ENCODE assay signal across 8 cellular contexts in genomic region chr3:71724584-71725278, GRCh38. TPM values are rescaled to one million over a fixed set of nuclear protein-coding genes. Genes with fewer than 3 reads are reported as not detected.
DNase-seq lines count a peak whose midpoint lies in the region; ATAC-seq and TF ChIP-seq lines count a peak whose summit lies in the region.

No MANE protein-coding gene starts in this region.

- H3K27ac ChIP-seq in KOPT-K1 (ENCODE audit: low read depth, low read length, poor library complexity, severe bottlenecking) (peak overlapping the region; percentile 11), neutrophil (peak overlapping the region; percentile 93)

- peak overlapping the region; percentile 87 to 93 for H3K4me3 Mint-ChIP-seq in CD14-positive monocyte
- H3K4me3 Mint-ChIP-seq in activated T-cell treated with anti-CD3 and anti-CD28 coated beads, Interleukin-2, amount 50 U/mL, for 24 hours, result peak overlapping the region; percentile 91

- H3K9me3 ChIP-seq in KOPT-K1 (ENCODE audit: insufficient read depth, low read length, poor library complexity, severe bottlenecking) (no peaks in the 10 kb centered on the region), neutrophil (no peaks in the 10 kb centered on the region)

- H3K36me3 Mint-ChIP-seq in CD14-positive monocyte, result peaks cover 13 to 14% of the 10 kb centered on the region in 2 donors
- H3K36me3 Mint-ChIP-seq in activated T-cell treated with anti-CD3 and anti-CD28 coated beads, Interleukin-2, amount 50 U/mL, for 24 hours (ENCODE audit: low read depth), result peaks cover 19% of the 10 kb centered on the region

- peak overlapping the region; percentile 83 to 97 (median 91) for H3K27ac Mint-ChIP-seq in CD14-positive monocyte
- H3K27ac Mint-ChIP-seq in activated T-cell treated with anti-CD3 and anti-CD28 coated beads, Interleukin-2, amount 50 U/mL, for 24 hours, result peak overlapping the region; percentile 97

- ATAC-seq in GM19452 (IDR thresholded peaks at IDR 0.05; ENCODE audit: unreplicated experiment), result peak; percentile 49

- DNase-seq in CD14-positive monocyte (ENCODE audit: low spot score) (no peak), foreskin fibroblast (peak; percentile 7 to 47), COLO829 (ENCODE audit: low spot score) (no peak), globus pallidus (ENCODE audit: low spot score) (no peak)
- DNase-seq in activated T-cell treated with anti-CD3 and anti-CD28 coated beads, Interleukin-2, amount 50 U/mL, for 24 hours, result peak; percentile 73

- peak overlapping the region; percentile 58 to 73 for H3K4me3 ChIP-seq in foreskin fibroblast (ENCODE audit: low read depth in 1 of 2, low read length in 2 of 2)
- peak overlapping the region; percentile 69 to 79 for H3K4me3 ChIP-seq in neutrophil (ENCODE audit: low read depth in 1 of 2, low read length in 1 of 2)

- H3K9me3 Mint-ChIP-seq in CD14-positive monocyte, result peaks cover 0 to 4% (median 0%) of the 10 kb centered on the region in 7 donors
- H3K9me3 Mint-ChIP-seq in activated T-cell treated with anti-CD3 and anti-CD28 coated beads, Interleukin-2, amount 50 U/mL, for 24 hours, result no peaks in the 10 kb centered on the region

- no peaks in the 10 kb centered on the region for H3K27me3 ChIP-seq in neutrophil

- TF ChIP-seq CTCF in CD14-positive monocyte (IDR thresholded peaks at IDR 0.05) (no peak), foreskin fibroblast (IDR thresholded peaks at IDR 0.05; ENCODE audit: low read depth, low read length) (no peak), neutrophil (IDR thresholded peaks at IDR 0.05) (no peak)

- H3K4me1 ChIP-seq in neutrophil (ENCODE audit: control insufficient read depth in 1 of 2, insufficient read depth in 1 of 2, low read depth in 1 of 2, low read length in 1 of 2), result peaks cover 73 to 79% of the 10 kb centered on the region in 2 experiments

- peaks cover 0 to 6% (median 4%) of the 10 kb centered on the region in 3 donors for H3K27me3 Mint-ChIP-seq in CD14-positive monocyte (ENCODE audit: low read depth in 3 of 3)
- no peaks in the 10 kb centered on the region for H3K27me3 Mint-ChIP-seq in activated T-cell treated with anti-CD3 and anti-CD28 coated beads, Interleukin-2, amount 50 U/mL, for 24 hours

- intact Hi-C loops in CD14-positive monocyte (cut with micrococcal nuclease), result loop anchor here (5.0 to 10.0 kb wide), 3 partner anchors 43 to 1120 kb away; partner anchors contain the start of gene SHQ1 (in 1 of the 2)

- peaks cover 67% of the 10 kb centered on the region for H3K4me1 Mint-ChIP-seq in CD14-positive monocyte
- H3K4me1 Mint-ChIP-seq in activated T-cell treated with anti-CD3 and anti-CD28 coated beads, Interleukin-2, amount 50 U/mL, for 24 hours (ENCODE audit: low read depth), result peaks cover 70% of the 10 kb centered on the region

- H3K36me3 ChIP-seq in KOPT-K1 (ENCODE audit: insufficient read depth, low read length) (no peaks in the 10 kb centered on the region), neutrophil (peaks cover 16% of the 10 kb centered on the region)

RNA-seq across cellular contexts. Expression of gene EIF4E3, which starts 0.5 kb away (rescaled TPM):
- 100 to 1,000 TPM in 1 of 2 donors, 10 to 100 TPM in 1; 58.6 to 111 TPM for polyA plus RNA-seq in CD14-positive monocyte

RNA-seq across cellular contexts. Expression of gene GPR27, which starts 28.9 kb away (rescaled TPM):
- 10 to 100 TPM in 1 of 2 donors, 1 to 10 TPM in 1; 6.6 to 19.6 TPM for polyA plus RNA-seq in CD14-positive monocyte

Comparison
In these comparisons a context has a peak if more than half of its experiments do, and no peak if none do; other contexts are left out.
1. DNase-seq: peak in activated T-cell treated with anti-CD3 and anti-CD28 coated beads, Interleukin-2, amount 50 U/mL, for 24 hours (single experiment) and foreskin fibroblast (2 of 2); none in CD14-positive monocyte (single experiment), COLO829 (single experiment) and globus pallidus (single experiment).